In the genomic region with DNA sequence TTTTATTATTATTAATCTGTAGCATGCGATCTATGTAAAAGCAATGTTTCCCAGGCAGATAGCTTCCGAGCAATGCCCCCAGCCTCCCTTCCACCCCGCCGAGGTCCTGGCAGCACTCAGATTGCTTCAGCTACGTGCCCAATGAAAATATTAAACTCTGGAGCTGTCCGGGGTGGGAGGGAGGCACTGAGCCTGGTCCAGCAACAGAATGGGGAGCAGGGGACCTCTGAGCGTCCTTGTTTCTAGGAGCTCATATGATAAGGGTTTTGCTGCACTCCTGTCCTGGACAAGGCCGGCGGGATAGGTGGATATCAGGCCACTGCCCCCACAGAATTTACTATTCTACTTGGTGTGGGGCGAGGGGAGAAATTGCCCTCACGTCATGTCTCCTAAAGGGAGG, we compare ENCODE assay signal across 1 cellular context.
TF ChIP-seq lines count a peak whose summit lies in the region.

No MANE protein-coding gene starts in this region.

TF ChIP-seq in GM23338, 12 proteins besides CTCF, POLR2A, EP300 and RAD21:
- TF ChIP-seq, protein P1, sequence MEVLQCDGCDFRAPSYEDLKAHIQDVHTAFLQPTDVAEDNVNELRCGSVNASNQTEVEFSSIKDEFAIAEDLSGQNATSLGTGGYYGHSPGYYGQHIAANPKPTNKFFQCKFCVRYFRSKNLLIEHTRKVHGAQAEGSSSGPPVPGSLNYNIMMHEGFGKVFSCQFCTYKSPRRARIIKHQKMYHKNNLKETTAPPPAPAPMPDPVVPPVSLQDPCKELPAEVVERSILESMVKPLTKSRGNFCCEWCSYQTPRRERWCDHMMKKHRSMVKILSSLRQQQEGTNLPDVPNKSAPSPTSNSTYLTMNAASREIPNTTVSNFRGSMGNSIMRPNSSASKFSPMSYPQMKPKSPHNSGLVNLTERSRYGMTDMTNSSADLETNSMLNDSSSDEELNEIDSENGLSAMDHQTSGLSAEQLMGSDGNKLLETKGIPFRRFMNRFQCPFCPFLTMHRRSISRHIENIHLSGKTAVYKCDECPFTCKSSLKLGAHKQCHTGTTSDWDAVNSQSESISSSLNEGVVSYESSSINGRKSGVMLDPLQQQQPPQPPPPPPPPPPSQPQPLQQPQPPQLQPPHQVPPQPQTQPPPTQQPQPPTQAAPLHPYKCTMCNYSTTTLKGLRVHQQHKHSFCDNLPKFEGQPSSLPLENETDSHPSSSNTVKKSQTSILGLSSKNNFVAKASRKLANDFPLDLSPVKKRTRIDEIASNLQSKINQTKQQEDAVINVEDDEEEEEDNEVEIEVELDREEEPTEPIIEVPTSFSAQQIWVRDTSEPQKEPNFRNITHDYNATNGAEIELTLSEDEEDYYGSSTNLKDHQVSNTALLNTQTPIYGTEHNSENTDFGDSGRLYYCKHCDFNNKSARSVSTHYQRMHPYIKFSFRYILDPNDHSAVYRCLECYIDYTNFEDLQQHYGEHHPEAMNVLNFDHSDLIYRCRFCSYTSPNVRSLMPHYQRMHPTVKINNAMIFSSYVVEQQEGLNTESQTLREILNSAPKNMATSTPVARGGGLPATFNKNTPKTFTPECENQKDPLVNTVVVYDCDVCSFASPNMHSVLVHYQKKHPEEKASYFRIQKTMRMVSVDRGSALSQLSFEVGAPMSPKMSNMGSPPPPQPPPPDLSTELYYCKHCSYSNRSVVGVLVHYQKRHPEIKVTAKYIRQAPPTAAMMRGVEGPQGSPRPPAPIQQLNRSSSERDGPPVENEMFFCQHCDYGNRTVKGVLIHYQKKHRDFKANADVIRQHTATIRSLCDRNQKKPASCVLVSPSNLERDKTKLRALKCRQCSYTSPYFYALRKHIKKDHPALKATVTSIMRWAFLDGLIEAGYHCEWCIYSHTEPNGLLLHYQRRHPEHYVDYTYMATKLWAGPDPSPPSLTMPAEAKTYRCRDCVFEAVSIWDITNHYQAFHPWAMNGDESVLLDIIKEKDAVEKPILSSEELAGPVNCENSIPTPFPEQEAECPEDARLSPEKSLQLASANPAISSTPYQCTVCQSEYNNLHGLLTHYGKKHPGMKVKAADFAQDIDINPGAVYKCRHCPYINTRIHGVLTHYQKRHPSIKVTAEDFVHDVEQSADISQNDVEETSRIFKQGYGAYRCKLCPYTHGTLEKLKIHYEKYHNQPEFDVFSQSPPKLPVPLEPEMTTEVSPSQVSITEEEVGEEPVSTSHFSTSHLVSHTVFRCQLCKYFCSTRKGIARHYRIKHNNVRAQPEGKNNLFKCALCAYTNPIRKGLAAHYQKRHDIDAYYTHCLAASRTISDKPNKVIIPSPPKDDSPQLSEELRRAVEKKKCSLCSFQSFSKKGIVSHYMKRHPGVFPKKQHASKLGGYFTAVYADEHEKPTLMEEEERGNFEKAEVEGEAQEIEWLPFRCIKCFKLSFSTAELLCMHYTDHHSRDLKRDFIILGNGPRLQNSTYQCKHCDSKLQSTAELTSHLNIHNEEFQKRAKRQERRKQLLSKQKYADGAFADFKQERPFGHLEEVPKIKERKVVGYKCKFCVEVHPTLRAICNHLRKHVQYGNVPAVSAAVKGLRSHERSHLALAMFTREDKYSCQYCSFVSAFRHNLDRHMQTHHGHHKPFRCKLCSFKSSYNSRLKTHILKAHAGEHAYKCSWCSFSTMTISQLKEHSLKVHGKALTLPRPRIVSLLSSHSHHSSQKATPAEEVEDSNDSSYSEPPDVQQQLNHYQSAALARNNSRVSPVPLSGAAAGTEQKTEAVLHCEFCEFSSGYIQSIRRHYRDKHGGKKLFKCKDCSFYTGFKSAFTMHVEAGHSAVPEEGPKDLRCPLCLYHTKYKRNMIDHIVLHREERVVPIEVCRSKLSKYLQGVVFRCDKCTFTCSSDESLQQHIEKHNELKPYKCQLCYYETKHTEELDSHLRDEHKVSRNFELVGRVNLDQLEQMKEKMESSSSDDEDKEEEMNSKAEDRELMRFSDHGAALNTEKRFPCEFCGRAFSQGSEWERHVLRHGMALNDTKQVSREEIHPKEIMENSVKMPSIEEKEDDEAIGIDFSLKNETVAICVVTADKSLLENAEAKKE (CRISPR knock-in tag; IDR thresholded peaks at IDR 0.05) = no peak
